In the genomic region with DNA sequence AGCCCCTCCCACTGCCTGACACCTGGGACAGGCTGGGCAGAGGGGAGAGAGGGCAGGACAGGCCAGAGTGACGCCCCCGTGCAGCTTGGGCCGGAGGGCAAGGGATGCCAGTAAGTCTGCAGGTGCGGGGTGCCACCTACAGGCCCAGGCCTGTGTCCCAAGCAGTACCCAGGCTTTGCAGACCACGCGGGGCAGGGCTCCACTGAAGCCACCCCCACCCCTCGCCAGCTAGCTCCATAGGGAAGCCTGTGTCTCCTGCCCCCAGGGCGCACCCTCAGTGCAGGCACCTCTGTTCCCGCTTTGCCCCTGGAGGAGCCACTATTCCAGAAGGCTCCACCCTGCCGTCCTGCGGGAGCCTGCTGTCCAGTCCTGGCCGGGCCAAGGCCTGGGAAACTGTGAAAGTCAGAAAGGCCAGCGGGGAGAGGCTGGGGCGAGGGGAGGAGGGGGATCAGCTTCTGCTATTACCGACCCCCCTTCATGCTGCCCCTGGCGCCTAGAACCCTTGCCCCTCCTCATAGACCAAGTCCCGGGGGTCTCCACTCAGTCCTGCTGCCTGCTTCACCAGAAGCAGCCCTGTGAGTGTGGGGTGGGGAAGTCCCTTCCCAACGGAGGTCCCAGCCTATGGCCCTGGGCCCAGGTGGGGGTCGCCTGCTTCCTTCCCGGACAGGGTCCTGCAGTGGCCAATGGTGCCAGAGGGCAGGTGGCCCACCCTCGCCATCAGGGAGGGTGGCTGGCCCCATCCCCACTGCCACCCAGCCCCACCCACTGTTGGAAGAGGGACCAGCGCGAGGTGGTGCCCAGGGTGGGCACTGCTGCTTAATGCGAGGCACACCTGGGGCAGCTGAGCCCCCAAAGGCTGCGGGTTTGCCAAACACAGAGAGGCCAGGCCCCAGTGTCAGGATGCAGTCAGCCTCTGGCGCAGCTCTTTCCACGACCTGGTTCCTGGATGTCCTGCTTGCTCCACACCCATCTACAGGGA, we compare ENCODE assay signal across 14 cellular contexts. TPM values are rescaled to one million over a fixed set of nuclear protein-coding genes. Genes with fewer than 3 reads are reported as not detected.
A peak's percentile ranks its signal among the peaks of the same experiment; 100 is the strongest.
DNase-seq lines count a peak whose midpoint lies in the region; ATAC-seq and TF ChIP-seq lines count a peak whose summit lies in the region.
"Had no signal": no experiment of that assay in that cellular context is flagged by ENCODE, and none has a peak within 500 bp of the region (broad histone marks: within the 10 kb centered on the region; RNA-seq: fewer than 3 reads in every experiment).

No MANE protein-coding gene starts in this region.

- ATAC-seq in stimulated activated naive CD8-positive, alpha-beta T cell treated with anti-CD3 and anti-CD28 coated beads, Interleukin-15, Interleukin-2, amounts not matched to agents 100 U/mL and 50 U/mL, for 24 hours = peak; percentile 10
- no peak for ATAC-seq in HG02610 (IDR thresholded peaks at IDR 0.05; ENCODE audit: unreplicated experiment)

- no peaks in the 10 kb centered on the region for H3K4me1 ChIP-seq in breast epithelium
- no peaks in the 10 kb centered on the region for H3K4me1 ChIP-seq in PC-9 (replicated peaks; ENCODE audit: insufficient read depth)

- POLR2A ChIA-PET in MCF 10A (lab: Yijun Ruan, JAX) (interaction anchor here (0.7 kb wide), 1 partner anchor 1567 kb away, joined by 3 read pairs; no protein-coding TSS in a partner anchor), PC-9 (lab: Charles Lee; ENCODE audit: unreplicated experiment) (no interaction called here)

- no peaks in the 10 kb centered on the region for H3K79me2 ChIP-seq in PC-9 (ENCODE audit: low read depth)

- no peaks in the 10 kb centered on the region for H3K9me3 Mint-ChIP-seq in MCF 10A (ENCODE audit: unreplicated experiment)
- H3K9me3 Mint-ChIP-seq: activated naive CD4-positive, alpha-beta T cell treated with anti-CD3 and anti-CD28 coated beads, Interleukin-2, amount 50 U/mL, for 72 hours had no signal

- TF ChIP-seq CTCF in MCF 10A (IDR thresholded peaks at IDR 0.05; ENCODE audit: unreplicated experiment) (no peak), breast epithelium (IDR thresholded peaks at IDR 0.05) (no peak), PC-9 (conservative IDR thresholded peaks at IDR 0.05) (peak; percentile 34; the same call in 1 of the 2 replicates), epithelial cell of proximal tubule (conservative IDR thresholded peaks at IDR 0.05; ENCODE audit: low read depth, low read length) (peak; percentile 24)

- H3K4me3 Mint-ChIP-seq in MCF 10A (ENCODE audit: unreplicated experiment) = no peak overlapping the region

- peaks cover 0 to 23% of the 10 kb centered on the region in 2 donors for H3K27me3 ChIP-seq in breast epithelium
- H3K27me3 ChIP-seq in PC-9 (ENCODE audit: insufficient read depth, low read depth) = peaks cover 13% of the 10 kb centered on the region; the same call in 1 of the 2 replicates

- H3K4me1 Mint-ChIP-seq in MCF 10A (ENCODE audit: insufficient read depth, unreplicated experiment) = no peaks in the 10 kb centered on the region

- H3K36me3 ChIP-seq in breast epithelium (no peaks in the 10 kb centered on the region), PC-9 (ENCODE audit: low read depth) (no peaks in the 10 kb centered on the region)

- H3K27ac Mint-ChIP-seq in MCF 10A (ENCODE audit: low read depth, unreplicated experiment) = no peak overlapping the region

- intact Hi-C loops in MCF 10A (cut with micrococcal nuclease) = no loop called here
- intact Hi-C loops in breast epithelium (cut with DNase I; ENCODE audit: low total_unique reads) = no loop called here
- intact Hi-C loops in PC-9 (cut with micrococcal nuclease; ENCODE audit: unreplicated experiment) = loop anchor here (2.0 kb wide), 1 partner anchor 41 kb away; no protein-coding TSS in a partner anchor

- no peak overlapping the region for H3K4me3 ChIP-seq in breast epithelium
- H3K4me3 ChIP-seq in PC-9 = no peak overlapping the region
- no peak overlapping the region for H3K4me3 ChIP-seq in epithelial cell of proximal tubule (ENCODE audit: low read depth, low read length)
- H3K4me3 ChIP-seq: smooth muscle cell had no signal

- no peaks in the 10 kb centered on the region for H3K9me2 ChIP-seq in PC-9 (ENCODE audit: insufficient read depth)

- TF ChIP-seq POLR2A in breast epithelium (IDR thresholded peaks at IDR 0.05) = no peak

- BruUV-seq in MCF 10A (replicated peaks; lab: Mats Ljungman, UMichigan) (no TSS peak), PC-9 (replicated peaks; lab: Mats Ljungman, UMichigan) (no TSS peak)

- H4K20me1 ChIP-seq in PC-9 (ENCODE audit: insufficient read depth) = no peaks in the 10 kb centered on the region

- H3K4me2 ChIP-seq in PC-9 = no peak overlapping the region
- H3K4me2 ChIP-seq: smooth muscle cell had no signal

- no peak overlapping the region for H2AFZ ChIP-seq in PC-9

- H3K9me3 ChIP-seq in breast epithelium (no peaks in the 10 kb centered on the region), PC-9 (ENCODE audit: insufficient read depth, low read depth) (no peaks in the 10 kb centered on the region)

- peaks cover 10% of the 10 kb centered on the region for H3K36me3 Mint-ChIP-seq in MCF 10A (ENCODE audit: insufficient read depth, unreplicated experiment)
- H3K36me3 Mint-ChIP-seq: activated naive CD4-positive, alpha-beta T cell treated with anti-CD3 and anti-CD28 coated beads, Interleukin-2, amount 50 U/mL, for 72 hours had no signal

- CTCF ChIA-PET in MCF 10A (lab: Yijun Ruan, JAX) (interaction anchor here (0.6 to 1.2 kb wide), 5 partner anchors 47 to 591 kb away, joined by 3 read pairs; no protein-coding TSS in a partner anchor), PC-9 (lab: Charles Lee) (interaction anchor here (0.5 to 0.7 kb wide), 2 partner anchors 39 to 127 kb away, joined by 4 to 8 read pairs; no protein-coding TSS in a partner anchor)

- no peaks in the 10 kb centered on the region for H3K27me3 Mint-ChIP-seq in MCF 10A (ENCODE audit: insufficient read depth, unreplicated experiment)

- peak; percentile 17 for DNase-seq in MCF 10A (ENCODE audit: unreplicated experiment)
- no peak for DNase-seq in breast epithelium (ENCODE audit: low spot score in 2 of 2)
- peak in 1 of 2 experiments; percentile 43 for DNase-seq in PC-9
- DNase-seq in epithelial cell of proximal tubule (ENCODE audit: low read depth) = no peak
- DNase-seq in stimulated activated naive CD8-positive, alpha-beta T cell treated with anti-CD3 and anti-CD28 coated beads, Interleukin-15, Interleukin-2, amounts not matched to agents 100 U/mL and 50 U/mL, for 24 hours = no peak
- no peak for DNase-seq in cortex of kidney (lab: John Stamatoyannopoulos, UW)
- DNase-seq in C1 segment of cervical spinal cord (lab: John Stamatoyannopoulos, UW) = no peak
- DNase-seq: activated CD4-positive, alpha-beta T cell treated with anti-CD3 and anti-CD28 coated beads for 48 hours; hypothalamus; NCI-H2081; stimulated activated CD8-positive, alpha-beta memory T cell treated with anti-CD3 and anti-CD28 coated beads, Interleukin-4, amount 100 ng/mL, for 48 hours had no signal

- no peaks in the 10 kb centered on the region for H3F3A ChIP-seq in PC-9 (ENCODE audit: insufficient read depth, low read depth)

- no peak overlapping the region for H3K27ac ChIP-seq in breast epithelium
- no peak overlapping the region for H3K27ac ChIP-seq in PC-9

RNA-seq across cellular contexts. Expression of gene KCNAB2, which starts 54.4 kb away (rescaled TPM):
- total RNA-seq in MCF 10A (2022) (11.8 and 13.3 TPM in 2 replicates), breast epithelium (10 to 100 TPM in 1 of 3 donors, 1 to 10 TPM in 2; 6.9 to 19.8 (median 9.8) TPM), PC-9 (2021) (19.6 and 21.4 TPM in 2 replicates), epithelial cell of proximal tubule (0.72 and 3.3 TPM in 2 replicates)

Comparison
In these comparisons a context has a peak if more than half of its experiments do, and no peak if none do; other contexts are left out.
1. CTCF ChIP-seq: peak in PC-9 (single experiment) and epithelial cell of proximal tubule (single experiment); none in MCF 10A (single experiment) and breast epithelium (0 of 3).